In genomic region chr11:128584253-128584652, GRCh38 we compare ENCODE assay signal across 16 cellular contexts. TPM values are rescaled to one million over a fixed set of nuclear protein-coding genes. Genes with fewer than 3 reads are reported as not detected.
DNase-seq lines count a peak whose midpoint lies in the region; ATAC-seq and TF ChIP-seq lines count a peak whose summit lies in the region.
"Had no signal": no experiment of that assay in that cellular context is flagged by ENCODE, and none has a peak within 500 bp of the region (broad histone marks: within the 10 kb centered on the region; RNA-seq: fewer than 3 reads in every experiment).

No MANE protein-coding gene starts in this region.

- H3K4me1 Mint-ChIP-seq in activated naive CD4-positive, alpha-beta T cell treated with anti-CD3 and anti-CD28 coated beads, Interleukin-2, amount 50 U/mL, for 24 hours, result peaks cover 55% of the 10 kb centered on the region
- H3K4me1 Mint-ChIP-seq in endodermal cell, result peaks cover 44% of the 10 kb centered on the region
- H3K4me1 Mint-ChIP-seq in stimulated activated memory B cell treated with anti-CD40 and anti-IgM and Interleukin-4, amounts not matched to agents 10 μg/mL and 1 μg/mL and 100 μg/mL, for 72 hours, result peaks cover 32% of the 10 kb centered on the region

- no peak overlapping the region for H3K4me3 ChIP-seq in endodermal cell (ENCODE audit: low read length)

- no peak overlapping the region for H3K4me3 Mint-ChIP-seq in activated naive CD4-positive, alpha-beta T cell treated with anti-CD3 and anti-CD28 coated beads, Interleukin-2, amount 50 U/mL, for 24 hours
- H3K4me3 Mint-ChIP-seq in endodermal cell, result peak overlapping the region; percentile 49
- H3K4me3 Mint-ChIP-seq in stimulated activated memory B cell treated with anti-CD40 and anti-IgM and Interleukin-4, amounts not matched to agents 10 μg/mL and 1 μg/mL and 100 μg/mL, for 72 hours, result no peak overlapping the region
- H3K4me3 Mint-ChIP-seq: CD4-positive, alpha-beta memory T cell had no signal

- peak overlapping the region; percentile 78 for H3K27ac Mint-ChIP-seq in activated naive CD4-positive, alpha-beta T cell treated with anti-CD3 and anti-CD28 coated beads, Interleukin-2, amount 50 U/mL, for 24 hours
- H3K27ac Mint-ChIP-seq in endodermal cell, result no peak overlapping the region
- peak overlapping the region; percentile 73 for H3K27ac Mint-ChIP-seq in stimulated activated memory B cell treated with anti-CD40 and anti-IgM and Interleukin-4, amounts not matched to agents 10 μg/mL and 1 μg/mL and 100 μg/mL, for 72 hours
- H3K27ac Mint-ChIP-seq: CD4-positive, alpha-beta memory T cell had no signal

- CTCF ChIA-PET in HEK293T (lab: Yijun Ruan, JAX), result no interaction called here

- H3K27me3 Mint-ChIP-seq in activated naive CD4-positive, alpha-beta T cell treated with anti-CD3 and anti-CD28 coated beads, Interleukin-2, amount 50 U/mL, for 24 hours, result no peaks in the 10 kb centered on the region
- peaks cover 93% of the 10 kb centered on the region for H3K27me3 Mint-ChIP-seq in endodermal cell (ENCODE audit: insufficient read depth)
- no peaks in the 10 kb centered on the region for H3K27me3 Mint-ChIP-seq in stimulated activated memory B cell treated with anti-CD40 and anti-IgM and Interleukin-4, amounts not matched to agents 10 μg/mL and 1 μg/mL and 100 μg/mL, for 72 hours

- no peak overlapping the region for H3K27ac ChIP-seq in endodermal cell (ENCODE audit: low read depth, low read length)
- H3K27ac ChIP-seq: KMS-11 had no signal

- H3K9me3 ChIP-seq in endodermal cell (ENCODE audit: control insufficient read depth, low read length), result no peaks in the 10 kb centered on the region

- no peaks in the 10 kb centered on the region for H3K9me3 Mint-ChIP-seq in activated naive CD4-positive, alpha-beta T cell treated with anti-CD3 and anti-CD28 coated beads, Interleukin-2, amount 50 U/mL, for 24 hours
- H3K9me3 Mint-ChIP-seq in endodermal cell, result no peaks in the 10 kb centered on the region
- H3K9me3 Mint-ChIP-seq in stimulated activated memory B cell treated with anti-CD40 and anti-IgM and Interleukin-4, amounts not matched to agents 10 μg/mL and 1 μg/mL and 100 μg/mL, for 72 hours, result no peaks in the 10 kb centered on the region
- H3K9me3 Mint-ChIP-seq: CD4-positive, alpha-beta memory T cell had no signal

- WGBS in endodermal cell (ENCODE audit: insufficient coverage in 1 of 2, insufficient read length in 1 of 2), 2 experiments, result 79 to 86% methylated on average over 1 to 3 of the region's 3 CpGs

- H3K9ac ChIP-seq in endodermal cell (ENCODE audit: extremely low read depth, low read length, poor library complexity, severe bottlenecking), result no peak overlapping the region
- H3K9ac ChIP-seq: KMS-11 had no signal

- ATAC-seq in stimulated activated memory B cell treated with anti-CD40 and anti-IgM and Interleukin-4, amounts not matched to agents 10 μg/mL and 1 μg/mL and 100 μg/mL, for 72 hours, result no peak
- ATAC-seq: HepG2 had no signal

- H3K27me3 ChIP-seq in endodermal cell (ENCODE audit: control insufficient read depth, insufficient read depth, low read length, poor library complexity, severe bottlenecking), result peaks cover 89% of the 10 kb centered on the region

- TF ChIP-seq CTCF in endodermal cell (conservative IDR thresholded peaks at IDR 0.05), result peak; percentile 34

- H3K36me3 ChIP-seq in endodermal cell (ENCODE audit: control insufficient read depth, insufficient read depth, low read length), result no peaks in the 10 kb centered on the region

- POLR2A ChIA-PET in HEK293T (lab: Yijun Ruan, JAX), result no interaction called here

- H3K36me3 Mint-ChIP-seq in activated naive CD4-positive, alpha-beta T cell treated with anti-CD3 and anti-CD28 coated beads, Interleukin-2, amount 50 U/mL, for 24 hours, result no peaks in the 10 kb centered on the region
- no peaks in the 10 kb centered on the region for H3K36me3 Mint-ChIP-seq in endodermal cell (ENCODE audit: low read depth)
- no peaks in the 10 kb centered on the region for H3K36me3 Mint-ChIP-seq in stimulated activated memory B cell treated with anti-CD40 and anti-IgM and Interleukin-4, amounts not matched to agents 10 μg/mL and 1 μg/mL and 100 μg/mL, for 72 hours
- H3K36me3 Mint-ChIP-seq: CD4-positive, alpha-beta memory T cell had no signal

- no peak for DNase-seq in activated naive CD4-positive, alpha-beta T cell treated with anti-CD3 and anti-CD28 coated beads, Interleukin-2, amount 50 U/mL, for 16 hours
- peak; percentile 56 for DNase-seq in NCI-H69 (lab: John Stamatoyannopoulos, UW)
- DNase-seq in endodermal cell, result peak; percentile 61
- no peak for DNase-seq in kidney glomerular epithelial cell (lab: John Stamatoyannopoulos, UW)
- no peak for DNase-seq in HEK293T (ENCODE audit: extremely low spot score)
- DNase-seq in ureter (ENCODE audit: low spot score), result no peak
- DNase-seq: CD4-positive, alpha-beta memory T cell; DMS79; NCI-H1048; NCI-H1436 treated with DMSO at 0.1 percent for 48 hours; NCI-H2081; NCI-H510A treated with DMSO at 0.1 percent for 48 hours had no signal

- H3K4me1 ChIP-seq in endodermal cell (ENCODE audit: control insufficient read depth, insufficient read depth, low read length), result peaks cover 8% of the 10 kb centered on the region

TF ChIP-seq in HEK293T, 16 proteins besides CTCF, POLR2A, EP300 and RAD21:
- no peak for TF ChIP-seq BHLHE40 (IDR thresholded peaks at IDR 0.05; ENCODE audit: borderline replicate concordance)
- TF ChIP-seq SP1 (IDR thresholded peaks at IDR 0.05), result no peak
- no peak for TF ChIP-seq FOXK2 (IDR thresholded peaks at IDR 0.05)
- TF ChIP-seq L3MBTL2 (conservative IDR thresholded peaks at IDR 0.05), result no peak
- no peak for TF ChIP-seq FOXM1 (IDR thresholded peaks at IDR 0.05; ENCODE audit: borderline replicate concordance)
- no peak for TF ChIP-seq PKNOX1 (IDR thresholded peaks at IDR 0.05)
- TF ChIP-seq FOXA1 (IDR thresholded peaks at IDR 0.05), result no peak
- TF ChIP-seq ZNF384 (IDR thresholded peaks at IDR 0.05), result no peak
- no peak for TF ChIP-seq CTBP1 (IDR thresholded peaks at IDR 0.05; ENCODE audit: borderline replicate concordance)
- no peak for TF ChIP-seq SUZ12 (IDR thresholded peaks at IDR 0.05)
- TF ChIP-seq TARDBP (IDR thresholded peaks at IDR 0.05), result no peak
- TF ChIP-seq NFRKB (IDR thresholded peaks at IDR 0.05), result no peak
- no peak for TF ChIP-seq ARNT (IDR thresholded peaks at IDR 0.05)
- no peak for TF ChIP-seq HDGF (IDR thresholded peaks at IDR 0.05; ENCODE audit: borderline replicate concordance)

RNA-seq across cellular contexts. Expression of gene ETS1, which starts 3.1 kb away (rescaled TPM):
- 10 to 100 TPM; 34.3 to 36.4 TPM for total RNA-seq in endodermal cell
- 24.1 TPM for polyA plus RNA-seq in endodermal cell (2013, experiment 1 of 2)
- 23.3 TPM for polyA plus RNA-seq in endodermal cell (2013, experiment 2 of 2)
- total RNA-seq in ureter, result 112 TPM

Comparison
In these comparisons a context has a peak if more than half of its experiments do, and no peak if none do; other contexts are left out.
1. DNase-seq: peak in NCI-H69 (single experiment) and endodermal cell (single experiment); none in activated naive CD4-positive, alpha-beta T cell treated with anti-CD3 and anti-CD28 coated beads, Interleukin-2, amount 50 U/mL, for 16 hours (single experiment), kidney glomerular epithelial cell (single experiment), HEK293T (single experiment) and ureter (single experiment).